Comparison of ENCODE assay signal across 1 cellular context in genomic region chr9:93865716-93866115, GRCh38.
TF ChIP-seq lines count a peak whose summit lies in the region.

No MANE protein-coding gene starts in this region.

TF ChIP-seq in H1, 55 proteins besides CTCF, POLR2A, EP300 and RAD21:
- TF ChIP-seq JUN (IDR thresholded peaks at IDR 0.05; ENCODE audit: low read depth, low read length) (no peak), POU5F1 (IDR thresholded peaks at IDR 0.05; ENCODE audit: low read depth, low read length) (no peak), MAFK (IDR thresholded peaks at IDR 0.05; ENCODE audit: low read depth, low read length) (no peak), RBBP5 (IDR thresholded peaks at IDR 0.05; ENCODE audit: borderline replicate concordance, low read depth, low read length) (no peak), NANOG (IDR thresholded peaks at IDR 0.05; ENCODE audit: insufficient read depth, low read depth, low read length, poor library complexity, severe bottlenecking) (no peak), HDAC2 (IDR thresholded peaks at IDR 0.05; ENCODE audit: borderline replicate concordance in 1 of 2, low read depth in 2 of 2, low read length in 2 of 2) (no peak), GTF2F1 (IDR thresholded peaks at IDR 0.05; ENCODE audit: borderline replicate concordance, low read depth, low read length) (no peak), KDM4A (IDR thresholded peaks at IDR 0.05; ENCODE audit: low read depth, low read length, severe bottlenecking) (no peak), SUZ12 (IDR thresholded peaks at IDR 0.05; ENCODE audit: low read length) (no peak), SRF (IDR thresholded peaks at IDR 0.05; ENCODE audit: low read depth, low read length) (no peak), CREB1 (IDR thresholded peaks at IDR 0.05) (no peak), TAF7 (optimal IDR thresholded peaks at IDR 0.05; ENCODE audit: borderline replicate concordance, low read depth, low read length) (no peak), YY1 (IDR thresholded peaks at IDR 0.05; ENCODE audit: low read depth, low read length) (no peak), SIN3A (conservative IDR thresholded peaks at IDR 0.05 in 1 of 2, IDR thresholded peaks at IDR 0.05 in 1 of 2; ENCODE audit: low read depth in 1 of 2, low read length in 2 of 2) (no peak), RNF2 (IDR thresholded peaks at IDR 0.05; ENCODE audit: borderline replicate concordance, low read depth, low read length, missing control alignments, poor library complexity, severe bottlenecking) (no peak)
